ENCODE assay signal across 2 cellular contexts in the genomic region with DNA sequence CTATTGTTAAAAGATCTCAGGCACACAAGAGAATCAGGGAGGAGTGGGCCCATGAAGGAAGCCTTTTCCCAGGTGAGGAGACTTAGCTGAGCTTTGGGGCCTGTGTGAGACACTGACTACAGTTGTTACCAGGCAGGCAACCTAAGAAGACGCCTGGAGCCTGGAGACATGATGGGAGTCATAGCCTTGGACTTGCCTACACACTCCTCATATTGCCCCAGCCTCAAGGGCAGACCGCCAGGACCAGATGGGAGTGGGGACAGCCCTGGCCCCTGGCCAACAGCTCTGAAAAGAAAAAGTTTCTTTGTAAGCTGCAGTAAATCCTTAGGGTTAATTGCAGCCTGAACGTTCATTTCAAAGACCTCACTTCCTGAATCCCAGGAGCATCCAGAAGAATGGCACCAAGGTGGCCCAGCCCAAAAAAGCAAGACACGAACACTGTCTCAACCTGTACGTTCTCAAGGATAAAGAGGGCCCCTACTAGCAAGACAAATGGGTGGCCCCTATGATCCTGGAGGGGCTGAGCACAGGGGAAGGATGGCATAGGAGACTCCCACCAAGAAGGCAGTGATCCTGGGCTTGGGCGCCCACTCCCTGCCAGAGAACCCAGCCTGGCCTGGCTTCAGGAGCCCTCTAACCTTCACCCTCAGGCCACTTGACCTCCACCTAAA.
TF ChIP-seq lines count a peak whose summit lies in the region.

No MANE protein-coding gene starts in this region.

TF ChIP-seq in HCT116, 20 proteins besides CTCF, POLR2A, EP300 and RAD21:
- TF ChIP-seq, protein P1, sequence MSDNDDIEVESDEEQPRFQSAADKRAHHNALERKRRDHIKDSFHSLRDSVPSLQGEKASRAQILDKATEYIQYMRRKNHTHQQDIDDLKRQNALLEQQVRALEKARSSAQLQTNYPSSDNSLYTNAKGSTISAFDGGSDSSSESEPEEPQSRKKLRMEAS (IDR thresholded peaks at IDR 0.05): no peak
- TF ChIP-seq EZH2 (IDR thresholded peaks at IDR 0.05): no peak
- no peak for TF ChIP-seq FOSL1 (IDR thresholded peaks at IDR 0.05; ENCODE audit: low read depth)
- TF ChIP-seq EZH2phosphoT487 (IDR thresholded peaks at IDR 0.05; ENCODE audit: borderline replicate concordance): no peak
- TF ChIP-seq, protein P2, sequence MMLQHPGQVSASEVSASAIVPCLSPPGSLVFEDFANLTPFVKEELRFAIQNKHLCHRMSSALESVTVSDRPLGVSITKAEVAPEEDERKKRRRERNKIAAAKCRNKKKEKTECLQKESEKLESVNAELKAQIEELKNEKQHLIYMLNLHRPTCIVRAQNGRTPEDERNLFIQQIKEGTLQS (IDR thresholded peaks at IDR 0.05): no peak
- TF ChIP-seq, protein P3, sequence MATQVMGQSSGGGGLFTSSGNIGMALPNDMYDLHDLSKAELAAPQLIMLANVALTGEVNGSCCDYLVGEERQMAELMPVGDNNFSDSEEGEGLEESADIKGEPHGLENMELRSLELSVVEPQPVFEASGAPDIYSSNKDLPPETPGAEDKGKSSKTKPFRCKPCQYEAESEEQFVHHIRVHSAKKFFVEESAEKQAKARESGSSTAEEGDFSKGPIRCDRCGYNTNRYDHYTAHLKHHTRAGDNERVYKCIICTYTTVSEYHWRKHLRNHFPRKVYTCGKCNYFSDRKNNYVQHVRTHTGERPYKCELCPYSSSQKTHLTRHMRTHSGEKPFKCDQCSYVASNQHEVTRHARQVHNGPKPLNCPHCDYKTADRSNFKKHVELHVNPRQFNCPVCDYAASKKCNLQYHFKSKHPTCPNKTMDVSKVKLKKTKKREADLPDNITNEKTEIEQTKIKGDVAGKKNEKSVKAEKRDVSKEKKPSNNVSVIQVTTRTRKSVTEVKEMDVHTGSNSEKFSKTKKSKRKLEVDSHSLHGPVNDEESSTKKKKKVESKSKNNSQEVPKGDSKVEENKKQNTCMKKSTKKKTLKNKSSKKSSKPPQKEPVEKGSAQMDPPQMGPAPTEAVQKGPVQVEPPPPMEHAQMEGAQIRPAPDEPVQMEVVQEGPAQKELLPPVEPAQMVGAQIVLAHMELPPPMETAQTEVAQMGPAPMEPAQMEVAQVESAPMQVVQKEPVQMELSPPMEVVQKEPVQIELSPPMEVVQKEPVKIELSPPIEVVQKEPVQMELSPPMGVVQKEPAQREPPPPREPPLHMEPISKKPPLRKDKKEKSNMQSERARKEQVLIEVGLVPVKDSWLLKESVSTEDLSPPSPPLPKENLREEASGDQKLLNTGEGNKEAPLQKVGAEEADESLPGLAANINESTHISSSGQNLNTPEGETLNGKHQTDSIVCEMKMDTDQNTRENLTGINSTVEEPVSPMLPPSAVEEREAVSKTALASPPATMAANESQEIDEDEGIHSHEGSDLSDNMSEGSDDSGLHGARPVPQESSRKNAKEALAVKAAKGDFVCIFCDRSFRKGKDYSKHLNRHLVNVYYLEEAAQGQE (IDR thresholded peaks at IDR 0.05; ENCODE audit: low read depth): no peak
- TF ChIP-seq ZFX (IDR thresholded peaks at IDR 0.05): no peak
- no peak for TF ChIP-seq ZNF274 (IDR thresholded peaks at IDR 0.05; ENCODE audit: low read depth, low read length)
- TF ChIP-seq CEBPB (IDR thresholded peaks at IDR 0.05; ENCODE audit: low read depth): no peak
- TF ChIP-seq, protein P4, sequence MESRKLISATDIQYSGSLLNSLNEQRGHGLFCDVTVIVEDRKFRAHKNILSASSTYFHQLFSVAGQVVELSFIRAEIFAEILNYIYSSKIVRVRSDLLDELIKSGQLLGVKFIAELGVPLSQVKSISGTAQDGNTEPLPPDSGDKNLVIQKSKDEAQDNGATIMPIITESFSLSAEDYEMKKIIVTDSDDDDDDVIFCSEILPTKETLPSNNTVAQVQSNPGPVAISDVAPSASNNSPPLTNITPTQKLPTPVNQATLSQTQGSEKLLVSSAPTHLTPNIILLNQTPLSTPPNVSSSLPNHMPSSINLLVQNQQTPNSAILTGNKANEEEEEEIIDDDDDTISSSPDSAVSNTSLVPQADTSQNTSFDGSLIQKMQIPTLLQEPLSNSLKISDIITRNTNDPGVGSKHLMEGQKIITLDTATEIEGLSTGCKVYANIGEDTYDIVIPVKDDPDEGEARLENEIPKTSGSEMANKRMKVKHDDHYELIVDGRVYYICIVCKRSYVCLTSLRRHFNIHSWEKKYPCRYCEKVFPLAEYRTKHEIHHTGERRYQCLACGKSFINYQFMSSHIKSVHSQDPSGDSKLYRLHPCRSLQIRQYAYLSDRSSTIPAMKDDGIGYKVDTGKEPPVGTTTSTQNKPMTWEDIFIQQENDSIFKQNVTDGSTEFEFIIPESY (IDR thresholded peaks at IDR 0.05; ENCODE audit: extremely low read depth, insufficient replicate concordance, low read length): no peak
TF ChIP-seq in HCT116: peak in this region for 0.

TF ChIP-seq in GM12878, 131 proteins besides CTCF, POLR2A, EP300 and RAD21:
- TF ChIP-seq, protein P5, sequence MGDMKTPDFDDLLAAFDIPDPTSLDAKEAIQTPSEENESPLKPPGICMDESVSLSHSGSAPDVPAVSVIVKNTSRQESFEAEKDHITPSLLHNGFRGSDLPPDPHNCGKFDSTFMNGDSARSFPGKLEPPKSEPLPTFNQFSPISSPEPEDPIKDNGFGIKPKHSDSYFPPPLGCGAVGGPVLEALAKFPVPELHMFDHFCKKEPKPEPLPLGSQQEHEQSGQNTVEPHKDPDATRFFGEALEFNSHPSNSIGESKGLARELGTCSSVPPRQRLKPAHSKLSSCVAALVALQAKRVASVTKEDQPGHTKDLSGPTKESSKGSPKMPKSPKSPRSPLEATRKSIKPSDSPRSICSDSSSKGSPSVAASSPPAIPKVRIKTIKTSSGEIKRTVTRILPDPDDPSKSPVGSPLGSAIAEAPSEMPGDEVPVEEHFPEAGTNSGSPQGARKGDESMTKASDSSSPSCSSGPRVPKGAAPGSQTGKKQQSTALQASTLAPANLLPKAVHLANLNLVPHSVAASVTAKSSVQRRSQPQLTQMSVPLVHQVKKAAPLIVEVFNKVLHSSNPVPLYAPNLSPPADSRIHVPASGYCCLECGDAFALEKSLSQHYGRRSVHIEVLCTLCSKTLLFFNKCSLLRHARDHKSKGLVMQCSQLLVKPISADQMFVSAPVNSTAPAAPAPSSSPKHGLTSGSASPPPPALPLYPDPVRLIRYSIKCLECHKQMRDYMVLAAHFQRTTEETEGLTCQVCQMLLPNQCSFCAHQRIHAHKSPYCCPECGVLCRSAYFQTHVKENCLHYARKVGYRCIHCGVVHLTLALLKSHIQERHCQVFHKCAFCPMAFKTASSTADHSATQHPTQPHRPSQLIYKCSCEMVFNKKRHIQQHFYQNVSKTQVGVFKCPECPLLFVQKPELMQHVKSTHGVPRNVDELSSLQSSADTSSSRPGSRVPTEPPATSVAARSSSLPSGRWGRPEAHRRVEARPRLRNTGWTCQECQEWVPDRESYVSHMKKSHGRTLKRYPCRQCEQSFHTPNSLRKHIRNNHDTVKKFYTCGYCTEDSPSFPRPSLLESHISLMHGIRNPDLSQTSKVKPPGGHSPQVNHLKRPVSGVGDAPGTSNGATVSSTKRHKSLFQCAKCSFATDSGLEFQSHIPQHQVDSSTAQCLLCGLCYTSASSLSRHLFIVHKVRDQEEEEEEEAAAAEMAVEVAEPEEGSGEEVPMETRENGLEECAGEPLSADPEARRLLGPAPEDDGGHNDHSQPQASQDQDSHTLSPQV (IDR thresholded peaks at IDR 0.05): no peak
- TF ChIP-seq, protein P6, sequence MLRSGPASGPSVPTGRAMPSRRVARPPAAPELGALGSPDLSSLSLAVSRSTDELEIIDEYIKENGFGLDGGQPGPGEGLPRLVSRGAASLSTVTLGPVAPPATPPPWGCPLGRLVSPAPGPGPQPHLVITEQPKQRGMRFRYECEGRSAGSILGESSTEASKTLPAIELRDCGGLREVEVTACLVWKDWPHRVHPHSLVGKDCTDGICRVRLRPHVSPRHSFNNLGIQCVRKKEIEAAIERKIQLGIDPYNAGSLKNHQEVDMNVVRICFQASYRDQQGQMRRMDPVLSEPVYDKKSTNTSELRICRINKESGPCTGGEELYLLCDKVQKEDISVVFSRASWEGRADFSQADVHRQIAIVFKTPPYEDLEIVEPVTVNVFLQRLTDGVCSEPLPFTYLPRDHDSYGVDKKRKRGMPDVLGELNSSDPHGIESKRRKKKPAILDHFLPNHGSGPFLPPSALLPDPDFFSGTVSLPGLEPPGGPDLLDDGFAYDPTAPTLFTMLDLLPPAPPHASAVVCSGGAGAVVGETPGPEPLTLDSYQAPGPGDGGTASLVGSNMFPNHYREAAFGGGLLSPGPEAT (IDR thresholded peaks at IDR 0.05; ENCODE audit: low read depth): no peak
- no peak for TF ChIP-seq EZH2 (IDR thresholded peaks at IDR 0.05; ENCODE audit: borderline replicate concordance, control insufficient read depth, low read depth, low read length)
- TF ChIP-seq, protein P7, sequence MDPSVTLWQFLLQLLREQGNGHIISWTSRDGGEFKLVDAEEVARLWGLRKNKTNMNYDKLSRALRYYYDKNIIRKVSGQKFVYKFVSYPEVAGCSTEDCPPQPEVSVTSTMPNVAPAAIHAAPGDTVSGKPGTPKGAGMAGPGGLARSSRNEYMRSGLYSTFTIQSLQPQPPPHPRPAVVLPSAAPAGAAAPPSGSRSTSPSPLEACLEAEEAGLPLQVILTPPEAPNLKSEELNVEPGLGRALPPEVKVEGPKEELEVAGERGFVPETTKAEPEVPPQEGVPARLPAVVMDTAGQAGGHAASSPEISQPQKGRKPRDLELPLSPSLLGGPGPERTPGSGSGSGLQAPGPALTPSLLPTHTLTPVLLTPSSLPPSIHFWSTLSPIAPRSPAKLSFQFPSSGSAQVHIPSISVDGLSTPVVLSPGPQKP (IDR thresholded peaks at IDR 0.05; ENCODE audit: low read depth, low read length): no peak
- TF ChIP-seq, protein P8, sequence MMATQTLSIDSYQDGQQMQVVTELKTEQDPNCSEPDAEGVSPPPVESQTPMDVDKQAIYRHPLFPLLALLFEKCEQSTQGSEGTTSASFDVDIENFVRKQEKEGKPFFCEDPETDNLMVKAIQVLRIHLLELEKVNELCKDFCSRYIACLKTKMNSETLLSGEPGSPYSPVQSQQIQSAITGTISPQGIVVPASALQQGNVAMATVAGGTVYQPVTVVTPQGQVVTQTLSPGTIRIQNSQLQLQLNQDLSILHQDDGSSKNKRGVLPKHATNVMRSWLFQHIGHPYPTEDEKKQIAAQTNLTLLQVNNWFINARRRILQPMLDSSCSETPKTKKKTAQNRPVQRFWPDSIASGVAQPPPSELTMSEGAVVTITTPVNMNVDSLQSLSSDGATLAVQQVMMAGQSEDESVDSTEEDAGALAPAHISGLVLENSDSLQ (IDR thresholded peaks at IDR 0.05): no peak
- no peak for TF ChIP-seq EGR1 (IDR thresholded peaks at IDR 0.05; ENCODE audit: borderline replicate concordance in 1 of 2, low read depth in 2 of 2, low read length in 2 of 2)
- TF ChIP-seq RFX5 (IDR thresholded peaks at IDR 0.05; ENCODE audit: low read depth, low read length): no peak
- TF ChIP-seq HDAC6 (IDR thresholded peaks at IDR 0.05; ENCODE audit: unreplicated experiment): no peak
- TF ChIP-seq GATAD2B (conservative IDR thresholded peaks at IDR 0.05; ENCODE audit: low read depth): no peak
- no peak for TF ChIP-seq PAX8 (IDR thresholded peaks at IDR 0.05)
- no peak for TF ChIP-seq SMC3 (IDR thresholded peaks at IDR 0.05; ENCODE audit: borderline replicate concordance, low read length)
- no peak for TF ChIP-seq ZBED1 (IDR thresholded peaks at IDR 0.05; ENCODE audit: borderline replicate concordance)
- no peak for TF ChIP-seq BMI1 (IDR thresholded peaks at IDR 0.05; ENCODE audit: borderline replicate concordance)
- TF ChIP-seq HCFC1 (IDR thresholded peaks at IDR 0.05; ENCODE audit: low read length): no peak
- no peak for TF ChIP-seq SP1 (IDR thresholded peaks at IDR 0.05; ENCODE audit: low read depth, low read length)
- TF ChIP-seq NFYA (IDR thresholded peaks at IDR 0.05; ENCODE audit: borderline replicate concordance, low read depth, low read length): no peak
- TF ChIP-seq, protein P9, sequence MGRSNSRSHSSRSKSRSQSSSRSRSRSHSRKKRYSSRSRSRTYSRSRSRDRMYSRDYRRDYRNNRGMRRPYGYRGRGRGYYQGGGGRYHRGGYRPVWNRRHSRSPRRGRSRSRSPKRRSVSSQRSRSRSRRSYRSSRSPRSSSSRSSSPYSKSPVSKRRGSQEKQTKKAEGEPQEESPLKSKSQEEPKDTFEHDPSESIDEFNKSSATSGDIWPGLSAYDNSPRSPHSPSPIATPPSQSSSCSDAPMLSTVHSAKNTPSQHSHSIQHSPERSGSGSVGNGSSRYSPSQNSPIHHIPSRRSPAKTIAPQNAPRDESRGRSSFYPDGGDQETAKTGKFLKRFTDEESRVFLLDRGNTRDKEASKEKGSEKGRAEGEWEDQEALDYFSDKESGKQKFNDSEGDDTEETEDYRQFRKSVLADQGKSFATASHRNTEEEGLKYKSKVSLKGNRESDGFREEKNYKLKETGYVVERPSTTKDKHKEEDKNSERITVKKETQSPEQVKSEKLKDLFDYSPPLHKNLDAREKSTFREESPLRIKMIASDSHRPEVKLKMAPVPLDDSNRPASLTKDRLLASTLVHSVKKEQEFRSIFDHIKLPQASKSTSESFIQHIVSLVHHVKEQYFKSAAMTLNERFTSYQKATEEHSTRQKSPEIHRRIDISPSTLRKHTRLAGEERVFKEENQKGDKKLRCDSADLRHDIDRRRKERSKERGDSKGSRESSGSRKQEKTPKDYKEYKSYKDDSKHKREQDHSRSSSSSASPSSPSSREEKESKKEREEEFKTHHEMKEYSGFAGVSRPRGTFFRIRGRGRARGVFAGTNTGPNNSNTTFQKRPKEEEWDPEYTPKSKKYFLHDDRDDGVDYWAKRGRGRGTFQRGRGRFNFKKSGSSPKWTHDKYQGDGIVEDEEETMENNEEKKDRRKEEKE (IDR thresholded peaks at IDR 0.05): no peak
- no peak for TF ChIP-seq KLF5 (IDR thresholded peaks at IDR 0.05; ENCODE audit: partially characterized antibody)
- no peak for TF ChIP-seq SMAD5 (IDR thresholded peaks at IDR 0.05; ENCODE audit: low read depth)
TF ChIP-seq in GM12878: peak in this region for 0.
